7 cellular contexts compared by ENCODE assay signal in the genomic region with DNA sequence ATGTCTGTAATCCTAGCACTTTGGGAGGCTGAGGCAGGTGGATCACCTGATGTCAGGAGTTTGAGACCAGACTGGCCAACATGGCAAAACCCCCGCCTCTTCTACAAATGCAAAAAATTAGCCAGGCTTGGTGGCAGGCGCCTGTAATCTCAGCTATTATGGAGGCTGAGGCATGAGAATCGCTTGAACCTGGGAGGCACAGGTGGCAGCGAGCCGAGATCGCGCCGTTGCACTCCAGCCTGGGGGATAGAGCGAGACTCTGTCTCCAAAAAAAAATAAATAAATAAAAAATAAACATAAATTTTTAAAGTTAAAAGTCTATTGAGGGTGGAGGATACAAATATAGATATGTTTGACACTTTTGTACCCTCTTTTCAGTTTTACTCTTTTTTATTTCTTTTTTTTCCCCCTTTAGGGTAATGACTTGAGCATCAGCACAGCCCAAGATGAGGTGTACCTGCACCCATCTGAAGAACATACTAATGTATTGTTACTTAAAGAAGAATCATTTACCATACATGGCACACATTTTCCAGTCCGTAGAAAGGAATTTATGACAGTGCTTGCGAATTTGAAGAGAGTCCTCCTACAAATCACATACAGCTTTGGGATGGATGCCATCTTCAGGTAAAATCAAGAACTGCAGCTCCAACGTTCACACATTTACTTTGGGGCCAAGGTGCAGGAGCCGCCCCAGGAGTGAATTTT.
DNase-seq lines count a peak whose midpoint lies in the region; ATAC-seq and TF ChIP-seq lines count a peak whose summit lies in the region.

No MANE protein-coding gene starts in this region.

- CTCF ChIA-PET in RWPE1 (lab: Yijun Ruan, JAX): interaction anchor here (0.6 to 1.0 kb wide), 11 partner anchors 15 to 1511 kb away, joined by 3 to 5 read pairs (median 3); no protein-coding TSS in a partner anchor

- peaks cover 14% of the 10 kb centered on the region for H3K4me1 Mint-ChIP-seq in activated naive CD8-positive, alpha-beta T cell (ENCODE audit: low read depth)

- H3K27ac ChIP-seq in RWPE1: no peak overlapping the region

- POLR2A ChIA-PET in RWPE1 (lab: Yijun Ruan, JAX; ENCODE audit: low non-redundant PET): no interaction called here

- H3K36me3 Mint-ChIP-seq in activated naive CD8-positive, alpha-beta T cell: no peaks in the 10 kb centered on the region

- H3K9me3 Mint-ChIP-seq in activated naive CD8-positive, alpha-beta T cell (ENCODE audit: low read depth): no peaks in the 10 kb centered on the region

- ATAC-seq in GM21717 (IDR thresholded peaks at IDR 0.05; ENCODE audit: unreplicated experiment) (peak; percentile 93), left cardiac atrium (peak; percentile 64 to 69), sciatic nerve (peak; percentile 58)

- peak overlapping the region; percentile 27 for H3K4me3 Mint-ChIP-seq in activated naive CD8-positive, alpha-beta T cell

- TF ChIP-seq CTCF in GM12801 (IDR thresholded peaks at IDR 0.05; ENCODE audit: extremely low read depth, insufficient read length): peak; percentile 3
- TF ChIP-seq CTCF in RWPE1 (conservative IDR thresholded peaks at IDR 0.05; ENCODE audit: low read depth): peak; percentile 90

- intact Hi-C loops in left cardiac atrium (cut with DNase I): loop anchor here in 1 of 2 donors (5.0 to 10.0 kb wide), 2 partner anchors 357 to 445 kb away; no protein-coding TSS in a partner anchor
- intact Hi-C loops in sciatic nerve (cut with DNase I): no loop called here

- DNase-seq in HuH-7 (ENCODE audit: low spot score): peak; percentile 30
- peak; percentile 44 for DNase-seq in RWPE1 (ENCODE audit: low spot score)
- DNase-seq in left cardiac atrium: no peak
- DNase-seq in sciatic nerve (ENCODE audit: low spot score): no peak

- peaks cover 13% of the 10 kb centered on the region for H3K27me3 Mint-ChIP-seq in activated naive CD8-positive, alpha-beta T cell

- no peak overlapping the region for H3K27ac Mint-ChIP-seq in activated naive CD8-positive, alpha-beta T cell

Comparison
In these comparisons a context has a peak if more than half of its experiments do, and no peak if none do; other contexts are left out.
1. DNase-seq: peak in HuH-7 (single experiment) and RWPE1 (single experiment); none in left cardiac atrium (single experiment) and sciatic nerve (single experiment).
2. Peak in every context shown above with its lines, with median percentiles within 50 percentile points of each other: ATAC-seq.